In genomic region chr13:30346159-30346788, GRCh38 we compare ENCODE assay signal across 8 cellular contexts. TPM values are rescaled to one million over a fixed set of nuclear protein-coding genes. Genes with fewer than 3 reads are reported as not detected.
DNase-seq lines count a peak whose midpoint lies in the region; ATAC-seq and TF ChIP-seq lines count a peak whose summit lies in the region.

No MANE protein-coding gene starts in this region.

- TF ChIP-seq CTCF in nephron progenitor cell (IDR thresholded peaks at IDR 0.05) (no peak), endodermal cell (conservative IDR thresholded peaks at IDR 0.05) (no peak)

- no peaks in the 10 kb centered on the region for H3K4me1 ChIP-seq in endodermal cell (ENCODE audit: control insufficient read depth, insufficient read depth, low read length)

- peak overlapping the region; percentile 56 for H3K4me3 Mint-ChIP-seq in activated naive CD8-positive, alpha-beta T cell treated with anti-CD3 and anti-CD28 coated beads, Interleukin-2, amount 10 ng/mL, durations not matched to agents 7 days and 5 days
- H3K4me3 Mint-ChIP-seq in nephron progenitor cell (no peak overlapping the region), endodermal cell (no peak overlapping the region)

- H3K27ac ChIP-seq in endodermal cell (ENCODE audit: low read depth, low read length) = no peak overlapping the region

- no peak overlapping the region for H3K4me3 ChIP-seq in endodermal cell (ENCODE audit: low read length)

- peak overlapping the region; percentile 81 for H3K27ac Mint-ChIP-seq in activated naive CD8-positive, alpha-beta T cell treated with anti-CD3 and anti-CD28 coated beads, Interleukin-2, amount 10 ng/mL, durations not matched to agents 7 days and 5 days
- H3K27ac Mint-ChIP-seq in nephron progenitor cell = no peak overlapping the region
- no peak overlapping the region for H3K27ac Mint-ChIP-seq in endodermal cell

- H3K36me3 ChIP-seq in endodermal cell (ENCODE audit: control insufficient read depth, insufficient read depth, low read length) = no peaks in the 10 kb centered on the region

- POLR2A ChIA-PET in activated naive CD8-positive, alpha-beta T cell treated with anti-CD3 and anti-CD28 coated beads, Interleukin-2, amount 10 ng/mL, durations not matched to agents 7 days and 5 days (lab: Charles Lee) = interaction anchor here (0.6 to 2.0 kb wide), 6 partner anchors 25 to 143 kb away, joined by 3 to 9 read pairs (median 4); partner anchors contain the start of genes HMGB1 and KATNAL1

- H3K9ac ChIP-seq in endodermal cell (ENCODE audit: extremely low read depth, low read length, poor library complexity, severe bottlenecking) = no peak overlapping the region

- DNase-seq in RPMI8226 (peak; percentile 30), dermis blood vessel endothelial cell (no peak), nephron progenitor cell (no peak), DMS 273 treated with DMSO at 0.1 percent for 48 hours (lab: John Stamatoyannopoulos, UW) (no peak), endodermal cell (no peak)
- peak; percentile 84 for DNase-seq in activated naive CD8-positive, alpha-beta T cell treated with anti-CD3 and anti-CD28 coated beads, Interleukin-2, amount 10 ng/mL, durations not matched to agents 7 days and 5 days
- peak; percentile 17 for DNase-seq in stimulated activated CD8-positive, alpha-beta memory T cell treated with anti-CD3 and anti-CD28 coated beads, Interleukin-7, amount 100 ng/mL, for 24 hours (ENCODE audit: low read depth)

- H3K9me3 Mint-ChIP-seq in activated naive CD8-positive, alpha-beta T cell treated with anti-CD3 and anti-CD28 coated beads, Interleukin-2, amount 10 ng/mL, durations not matched to agents 7 days and 5 days = peaks cover 8% of the 10 kb centered on the region
- H3K9me3 Mint-ChIP-seq in nephron progenitor cell (no peaks in the 10 kb centered on the region), endodermal cell (no peaks in the 10 kb centered on the region)

- H3K36me3 Mint-ChIP-seq in activated naive CD8-positive, alpha-beta T cell treated with anti-CD3 and anti-CD28 coated beads, Interleukin-2, amount 10 ng/mL, durations not matched to agents 7 days and 5 days = peaks cover 20% of the 10 kb centered on the region
- no peaks in the 10 kb centered on the region for H3K36me3 Mint-ChIP-seq in nephron progenitor cell (ENCODE audit: low read depth)
- H3K36me3 Mint-ChIP-seq in endodermal cell (ENCODE audit: low read depth) = no peaks in the 10 kb centered on the region

- 94 to 96% methylated on average over 4 to 5 of the region's 5 CpGs for WGBS in endodermal cell (ENCODE audit: insufficient coverage in 1 of 2, insufficient read length in 1 of 2), 2 experiments

- H3K27me3 ChIP-seq in endodermal cell (ENCODE audit: control insufficient read depth, insufficient read depth, low read length, poor library complexity, severe bottlenecking) = no peaks in the 10 kb centered on the region

- peak; percentile 93 for ATAC-seq in GM21381 (IDR thresholded peaks at IDR 0.05; ENCODE audit: unreplicated experiment)
- peak; percentile 92 for ATAC-seq in activated naive CD8-positive, alpha-beta T cell treated with anti-CD3 and anti-CD28 coated beads, Interleukin-2, amount 10 ng/mL, durations not matched to agents 7 days and 5 days (ENCODE audit: low read depth)

- peaks cover 23% of the 10 kb centered on the region for H3K27me3 Mint-ChIP-seq in activated naive CD8-positive, alpha-beta T cell treated with anti-CD3 and anti-CD28 coated beads, Interleukin-2, amount 10 ng/mL, durations not matched to agents 7 days and 5 days
- H3K27me3 Mint-ChIP-seq in nephron progenitor cell (ENCODE audit: low read depth, poor library complexity) (peaks cover 6% of the 10 kb centered on the region), endodermal cell (ENCODE audit: insufficient read depth) (peaks cover 3% of the 10 kb centered on the region)

- H3K9me3 ChIP-seq in endodermal cell (ENCODE audit: control insufficient read depth, low read length) = no peaks in the 10 kb centered on the region

- peaks cover 31% of the 10 kb centered on the region for H3K4me1 Mint-ChIP-seq in activated naive CD8-positive, alpha-beta T cell treated with anti-CD3 and anti-CD28 coated beads, Interleukin-2, amount 10 ng/mL, durations not matched to agents 7 days and 5 days
- H3K4me1 Mint-ChIP-seq in nephron progenitor cell (peaks cover 17% of the 10 kb centered on the region), endodermal cell (no peaks in the 10 kb centered on the region)

RNA-seq across cellular contexts. Expression of gene KATNAL1, which starts 38.9 kb away (rescaled TPM):
- 10 to 100 TPM; 19.4 to 20.7 TPM for total RNA-seq in activated naive CD8-positive, alpha-beta T cell treated with anti-CD3 and anti-CD28 coated beads, Interleukin-2, amount 10 ng/mL, durations not matched to agents 7 days and 5 days
- total RNA-seq in dermis blood vessel endothelial cell = 26.4 and 26.5 TPM in 2 replicates
- 10 to 100 TPM; 20.3 to 32.2 TPM for total RNA-seq in endodermal cell
- 17.0 TPM for polyA plus RNA-seq in endodermal cell (2013, experiment 1 of 2)
- polyA plus RNA-seq in endodermal cell (2013, experiment 2 of 2) = 16.1 TPM

Comparison
In these comparisons a context has a peak if more than half of its experiments do, and no peak if none do; other contexts are left out.
1. DNase-seq: peak in RPMI8226 (single experiment), activated naive CD8-positive, alpha-beta T cell treated with anti-CD3 and anti-CD28 coated beads, Interleukin-2, amount 10 ng/mL, durations not matched to agents 7 days and 5 days (single experiment) and stimulated activated CD8-positive, alpha-beta memory T cell treated with anti-CD3 and anti-CD28 coated beads, Interleukin-7, amount 100 ng/mL, for 24 hours (single experiment); none in dermis blood vessel endothelial cell (single experiment), nephron progenitor cell (single experiment), DMS 273 treated with DMSO at 0.1 percent for 48 hours (single experiment) and endodermal cell (single experiment).